Comparison of ENCODE assay signal across 1 cellular context in the genomic region with DNA sequence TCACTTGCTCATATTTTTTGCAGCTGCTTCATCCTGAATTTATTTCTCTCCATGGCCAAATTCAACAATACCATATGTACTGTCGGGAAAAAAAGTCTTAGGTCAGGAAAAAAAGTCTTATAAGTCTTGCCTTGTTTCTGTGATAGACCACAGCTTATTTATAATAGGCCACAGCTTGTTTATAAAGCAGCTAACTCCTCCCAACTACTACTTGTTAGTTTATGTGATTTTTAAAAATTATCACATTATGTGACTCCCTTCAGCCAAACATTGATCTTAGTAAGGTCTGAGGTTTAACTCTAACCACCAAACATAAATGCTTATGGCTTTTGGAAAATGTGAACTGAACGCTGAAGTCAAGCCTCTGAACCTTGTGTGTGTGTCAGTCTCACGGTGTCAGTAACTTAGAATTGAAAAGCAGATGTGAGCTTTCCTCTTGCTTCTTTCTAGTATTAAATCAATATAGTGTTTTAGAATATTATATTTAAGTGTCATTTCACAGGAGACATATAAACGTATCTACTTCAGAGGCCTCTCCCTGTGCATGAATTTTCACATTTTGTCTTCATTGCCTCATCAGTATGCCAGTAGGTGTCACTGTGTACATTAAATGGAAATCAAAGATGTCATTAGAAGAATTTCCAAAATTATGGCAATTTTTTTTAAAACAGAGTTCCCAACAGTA.
TF ChIP-seq lines count a peak whose summit lies in the region.

No MANE protein-coding gene starts in this region.

TF ChIP-seq in GM12878, 131 proteins besides CTCF, POLR2A, EP300 and RAD21 (continued from another document):
- peak; percentile 62; the same call in 1 of the 2 replicates for TF ChIP-seq SMC3 (IDR thresholded peaks at IDR 0.05; ENCODE audit: borderline replicate concordance, low read length)
TF ChIP-seq in GM12878: peak in this region for 1.
